In genomic region chr6:160388922-160389321, GRCh38 we compare ENCODE assay signal across 30 cellular contexts. TPM values are rescaled to one million over a fixed set of nuclear protein-coding genes. Genes with fewer than 3 reads are reported as not detected.
DNase-seq lines count a peak whose midpoint lies in the region; ATAC-seq and TF ChIP-seq lines count a peak whose summit lies in the region.
"Had no signal": no experiment of that assay in that cellular context is flagged by ENCODE, and none has a peak within 500 bp of the region (broad histone marks: within the 10 kb centered on the region; RNA-seq: fewer than 3 reads in every experiment).

No MANE protein-coding gene starts in this region.

- TF ChIP-seq CTCF in mammary epithelial cell (conservative IDR thresholded peaks at IDR 0.05 in 1 of 2, IDR thresholded peaks at IDR 0.05 in 1 of 2; ENCODE audit: extremely low read depth in 1 of 2, insufficient read depth in 1 of 2, low read depth in 1 of 2, low read length in 2 of 2) (no peak), fibroblast of mammary gland (conservative IDR thresholded peaks at IDR 0.05; ENCODE audit: control insufficient read depth, insufficient read depth, low read depth, low read length) (no peak)

- POLR2A ChIA-PET in CD8-positive, alpha-beta memory T cell (lab: Charles Lee) = no interaction called here

- DNase-seq in HCEC 1CT (peak; percentile 46), mammary epithelial cell (peak; percentile 53), fibroblast of mammary gland (ENCODE audit: low read depth) (peak; percentile 82), NCI-H146 treated with DMSO at 0.1 percent for 48 hours (lab: John Stamatoyannopoulos, UW; ENCODE audit: unreplicated experiment) (no peak), Right ventricle myocardium superior (no peak)
- no peak for DNase-seq in effector CD4-positive, alpha-beta T cell
- no peak for DNase-seq in CD8-positive, alpha-beta memory T cell
- DNase-seq: activated CD8-positive, alpha-beta T cell treated with anti-CD3 and anti-CD28 coated beads, Interleukin-2, amount 10 ng/mL, durations not matched to agents 7 days and 5 days; anterior cingulate cortex; colonic mucosa; effector memory CD4-positive, alpha-beta T cell; H9; hippocampal formation; left cardiac atrium; NCI-H2029; NCI-H526; NK-92 treated with Interleukin-12 subunit alpha and Interleukin-12 subunit beta, amount 100 ng/mL, for 24 hours had no signal

- no peak overlapping the region for H2AFZ ChIP-seq in mammary epithelial cell (ENCODE audit: low read depth, low read length)

- H3K4me1 ChIP-seq in mammary epithelial cell (ENCODE audit: insufficient read depth, low read length) (peaks cover 54% of the 10 kb centered on the region), subcutaneous abdominal adipose tissue (ENCODE audit: control insufficient read depth in 5 of 5, insufficient read depth in 5 of 5, low read length in 5 of 5) (peaks cover 0 to 38% (median 26%) of the 10 kb centered on the region in 5 donors)
- no peaks in the 10 kb centered on the region for H3K4me1 ChIP-seq in CD8-positive, alpha-beta memory T cell (ENCODE audit: insufficient read depth, low read length)
- H3K4me1 ChIP-seq: colonic mucosa, tibial nerve had no signal

- peaks cover 10 to 30% of the 10 kb centered on the region in 2 donors for H3K27me3 Mint-ChIP-seq in CD8-positive, alpha-beta memory T cell

- H3K36me3 ChIP-seq in mammary epithelial cell (ENCODE audit: insufficient read depth, low read length) (no peaks in the 10 kb centered on the region), subcutaneous abdominal adipose tissue (ENCODE audit: control insufficient read depth in 5 of 5, insufficient read depth in 5 of 5, low read length in 5 of 5) (no peaks in the 10 kb centered on the region)
- no peaks in the 10 kb centered on the region for H3K36me3 ChIP-seq in CD8-positive, alpha-beta memory T cell (ENCODE audit: insufficient read depth, low read length)
- H3K36me3 ChIP-seq: cardiac muscle cell, colonic mucosa, esophagus muscularis mucosa, tibial nerve had no signal

- H3K4me2 ChIP-seq in mammary epithelial cell (ENCODE audit: insufficient read depth, low read depth, low read length) = no peak overlapping the region

- peaks cover 0 to 8% (median 2%) of the 10 kb centered on the region in 3 donors for H3K36me3 Mint-ChIP-seq in CD8-positive, alpha-beta memory T cell
- H3K36me3 Mint-ChIP-seq: activated naive CD4-positive, alpha-beta T cell treated with anti-CD3 and anti-CD28 coated beads, Interleukin-2, amount 50 U/mL, for 24 hours; memory B cell had no signal

- in situ Hi-C loops in mammary epithelial cell (cut with MboI; ENCODE audit: low sequenced_read_pairs in 2 of 2) = no loop called here

- CTCF ChIA-PET in mammary epithelial cell (lab: Charles Lee; ENCODE audit: low non-redundant PET) = no interaction called here
- CTCF ChIA-PET in CD8-positive, alpha-beta memory T cell (lab: Charles Lee) = no interaction called here

- H3K9me3 ChIP-seq in mammary epithelial cell (replicated peaks; ENCODE audit: insufficient read depth, low read length) (no peaks in the 10 kb centered on the region), subcutaneous abdominal adipose tissue (ENCODE audit: control insufficient read depth in 5 of 5, low read length in 5 of 5) (no peaks in the 10 kb centered on the region)
- H3K9me3 ChIP-seq in CD8-positive, alpha-beta memory T cell (ENCODE audit: low read length) = no peaks in the 10 kb centered on the region
- H3K9me3 ChIP-seq: colonic mucosa, esophagus muscularis mucosa, tibial nerve had no signal

- H3K4me3 ChIP-seq in mammary epithelial cell (replicated peaks in 1 of 3; ENCODE audit: insufficient read depth in 1 of 3, low read depth in 2 of 3, low read length in 3 of 3) (no peak overlapping the region), fibroblast of mammary gland (ENCODE audit: control insufficient read depth, low read depth, low read length) (no peak overlapping the region), subcutaneous abdominal adipose tissue (ENCODE audit: low read depth in 1 of 5, low read length in 5 of 5) (no peak overlapping the region)
- H3K4me3 ChIP-seq in CD8-positive, alpha-beta memory T cell (ENCODE audit: low read length) = no peak overlapping the region
- H3K4me3 ChIP-seq: cardiac muscle cell, colonic mucosa, esophagus muscularis mucosa, tibial nerve had no signal

- H3K27ac ChIP-seq in mammary epithelial cell (ENCODE audit: insufficient read depth, low read depth, low read length) = no peak overlapping the region
- peak overlapping the region; percentile 1 for H3K27ac ChIP-seq in subcutaneous abdominal adipose tissue (ENCODE audit: low read depth, low read length)
- H3K27ac ChIP-seq in CD8-positive, alpha-beta memory T cell (ENCODE audit: low read depth, low read length) = no peak overlapping the region
- H3K27ac ChIP-seq: cardiac muscle cell, colonic mucosa had no signal

- no peaks in the 10 kb centered on the region for H3K79me2 ChIP-seq in mammary epithelial cell (ENCODE audit: insufficient read depth, low read length)

- no peak overlapping the region for H3K27ac Mint-ChIP-seq in CD8-positive, alpha-beta memory T cell
- H3K27ac Mint-ChIP-seq: activated CD8-positive, alpha-beta T cell treated with anti-CD3 and anti-CD28 coated beads, Interleukin-2, amount 10 ng/mL, durations not matched to agents 7 days and 5 days; activated naive CD4-positive, alpha-beta T cell treated with anti-CD3 and anti-CD28 coated beads, Interleukin-2, amount 50 U/mL, for 24 hours; activated T-helper 2 cell treated with anti-CD3 and anti-CD28 coated beads, Interferon-gamma antibody, Interleukin-2, Interleukin-4, amounts not matched to agents 10 μg/mL and 5 μg/mL and 100 μg/mL, durations not matched to agents 14 hours and 24 hours and 36 hours; H9; memory B cell; stimulated activated naive CD8-positive, alpha-beta T cell treated with anti-CD3 and anti-CD28 coated beads, Interleukin-15, Interleukin-2, amounts not matched to agents 100 ng/mL and 50 ng/mL, for 24 hours had no signal

- H3K27me3 ChIP-seq in mammary epithelial cell (ENCODE audit: insufficient read depth, low read length) (no peaks in the 10 kb centered on the region), subcutaneous abdominal adipose tissue (ENCODE audit: control insufficient read depth in 5 of 5, insufficient read depth in 4 of 5, low read length in 5 of 5) (no peaks in the 10 kb centered on the region)
- no peaks in the 10 kb centered on the region for H3K27me3 ChIP-seq in CD8-positive, alpha-beta memory T cell (ENCODE audit: insufficient read depth, low read length, poor library complexity, severe bottlenecking)
- H3K27me3 ChIP-seq: cardiac muscle cell, colonic mucosa, esophagus muscularis mucosa, tibial nerve had no signal

- 42% methylated on average over 4 of the region's 4 CpGs for WGBS in mammary epithelial cell (ENCODE audit: low coverage, missing lambda C conversion rate)

- dilution Hi-C loops in mammary epithelial cell (cut with HindIII; ENCODE audit: low sequenced_read_pairs) = no loop called here

- no peak for ATAC-seq in Right ventricle myocardium superior (ENCODE audit: poor library complexity)
- ATAC-seq: activated CD8-positive, alpha-beta T cell treated with anti-CD3 and anti-CD28 coated beads, Interleukin-2, amount 10 ng/mL, durations not matched to agents 7 days and 5 days; left cardiac atrium; Right ventricle myocardium inferior had no signal

- intact Hi-C loops in mammary epithelial cell (cut with micrococcal nuclease) = loop anchor here (5.0 kb wide), 1 partner anchor 167 kb away; no protein-coding TSS in a partner anchor
- intact Hi-C loops in Right ventricle myocardium superior (cut with DNase I) = no loop called here

- no peak overlapping the region for H3K9ac ChIP-seq in mammary epithelial cell (ENCODE audit: insufficient read depth, low read length)
- H3K9ac ChIP-seq in subcutaneous abdominal adipose tissue (ENCODE audit: low read length in 5 of 5) = no peak overlapping the region

- H3K4me1 Mint-ChIP-seq in CD8-positive, alpha-beta memory T cell = no peaks in the 10 kb centered on the region
- H3K4me1 Mint-ChIP-seq: activated naive CD4-positive, alpha-beta T cell treated with anti-CD3 and anti-CD28 coated beads, Interleukin-2, amount 50 U/mL, for 24 hours; memory B cell had no signal

- BruUV-seq in mammary epithelial cell (replicated peaks; lab: Mats Ljungman, UMichigan) = no TSS peak

- no peak overlapping the region for H3K4me3 Mint-ChIP-seq in CD8-positive, alpha-beta memory T cell
- H3K4me3 Mint-ChIP-seq: activated CD8-positive, alpha-beta T cell treated with anti-CD3 and anti-CD28 coated beads, Interleukin-2, amount 10 ng/mL, durations not matched to agents 7 days and 5 days; activated naive CD4-positive, alpha-beta T cell treated with anti-CD3 and anti-CD28 coated beads, Interleukin-2, amount 50 U/mL, for 24 hours; H9; memory B cell; stimulated activated naive CD8-positive, alpha-beta T cell treated with anti-CD3 and anti-CD28 coated beads, Interleukin-15, Interleukin-2, amounts not matched to agents 100 ng/mL and 50 ng/mL, for 24 hours had no signal

- peaks cover 4 to 9% (median 9%) of the 10 kb centered on the region in 5 donors for H3K9me3 Mint-ChIP-seq in CD8-positive, alpha-beta memory T cell
- H3K9me3 Mint-ChIP-seq: activated naive CD4-positive, alpha-beta T cell treated with anti-CD3 and anti-CD28 coated beads, Interleukin-2, amount 50 U/mL, for 24 hours; stimulated activated naive CD8-positive, alpha-beta T cell treated with anti-CD3 and anti-CD28 coated beads, Interleukin-15, Interleukin-2, amounts not matched to agents 100 ng/mL and 50 ng/mL, for 24 hours had no signal

- H4K20me1 ChIP-seq in mammary epithelial cell (ENCODE audit: insufficient read depth, low read length) = no peaks in the 10 kb centered on the region

RNA-seq across cellular contexts. Expression of gene SLC22A3, which starts 40.7 kb away (rescaled TPM):
- 1 to 10 TPM in 1 of 2 donors, under 1 TPM in 1; 0.33 to 1.4 TPM for total RNA-seq in mammary epithelial cell
- polyA plus RNA-seq in mammary epithelial cell = 0.52 TPM
- polyA minus RNA-seq in mammary epithelial cell = not detected
- not detected for total RNA-seq in CD8-positive, alpha-beta memory T cell
- polyA plus RNA-seq in CD8-positive, alpha-beta memory T cell = not detected
- 1.2 TPM for total RNA-seq in Right ventricle myocardium superior
- total RNA-seq: activated CD8-positive, alpha-beta T cell treated with anti-CD3 and anti-CD28 coated beads, Interleukin-2, amount 10 ng/mL, durations not matched to agents 7 days and 5 days; activated T-helper 2 cell treated with anti-CD3 and anti-CD28 coated beads, Interferon-gamma antibody, Interleukin-2, Interleukin-4, amounts not matched to agents 10 μg/mL and 5 μg/mL and 100 μg/mL, durations not matched to agents 14 hours and 24 hours and 36 hours; osteocyte; T-helper 2 cell treated with Interferon-gamma antibody and Interleukin-4, amounts not matched to agents 100 ng/mL and 5 ng/mL, for 36 hours had no signal
- polyA plus RNA-seq: BJ, cardiac muscle cell, neural cell had no signal

Comparison
In these comparisons a context has a peak if more than half of its experiments do, and no peak if none do; other contexts are left out.
1. DNase-seq: peak in HCEC 1CT (single experiment), mammary epithelial cell (single experiment) and fibroblast of mammary gland (single experiment); none in NCI-H146 treated with DMSO at 0.1 percent for 48 hours (single experiment), effector CD4-positive, alpha-beta T cell (single experiment), CD8-positive, alpha-beta memory T cell (0 of 5) and Right ventricle myocardium superior (single experiment).